8 cellular contexts compared by ENCODE assay signal in genomic region chr21:36260030-36260787, GRCh38. TPM values are rescaled to one million over a fixed set of nuclear protein-coding genes. Genes with fewer than 3 reads are reported as not detected.
DNase-seq lines count a peak whose midpoint lies in the region; ATAC-seq and TF ChIP-seq lines count a peak whose summit lies in the region.

No MANE protein-coding gene starts in this region.

- TF ChIP-seq CTCF in endothelial cell (IDR thresholded peaks at IDR 0.05; ENCODE audit: unreplicated experiment) (peak; percentile 85), testis (IDR thresholded peaks at IDR 0.05) (peak; percentile 63 to 85 (median 73))

- ATAC-seq in GM21515 (IDR thresholded peaks at IDR 0.05; ENCODE audit: unreplicated experiment) (peak; percentile 42), GM19023 (IDR thresholded peaks at IDR 0.05; ENCODE audit: unreplicated experiment) (no peak)

- H3K4me3 Mint-ChIP-seq in activated CD4-positive, alpha-beta T cell treated with anti-CD3 and anti-CD28 coated beads, Interleukin-2, amount 10 ng/mL, durations not matched to agents 24 days and 14 days = peak overlapping the region; percentile 79
- H3K4me3 Mint-ChIP-seq in endothelial cell (ENCODE audit: unreplicated experiment) = peak overlapping the region; percentile 56

- no peaks in the 10 kb centered on the region for H3K4me1 ChIP-seq in testis

- TF ChIP-seq POLR2A in testis (IDR thresholded peaks at IDR 0.05) = no peak

- peaks cover 25% of the 10 kb centered on the region for H3K36me3 Mint-ChIP-seq in activated CD4-positive, alpha-beta T cell treated with anti-CD3 and anti-CD28 coated beads, Interleukin-2, amount 10 ng/mL, durations not matched to agents 24 days and 14 days (ENCODE audit: low read depth)
- H3K36me3 Mint-ChIP-seq in endothelial cell (ENCODE audit: low read depth, unreplicated experiment) = no peaks in the 10 kb centered on the region

- peak overlapping the region; percentile 38 to 56 for H3K4me3 ChIP-seq in testis

- no peaks in the 10 kb centered on the region for H3K9me3 ChIP-seq in testis

- H3K9me3 Mint-ChIP-seq in activated CD4-positive, alpha-beta T cell treated with anti-CD3 and anti-CD28 coated beads, Interleukin-2, amount 10 ng/mL, durations not matched to agents 24 days and 14 days = no peaks in the 10 kb centered on the region
- no peaks in the 10 kb centered on the region for H3K9me3 Mint-ChIP-seq in endothelial cell (ENCODE audit: unreplicated experiment)

- H3K27ac ChIP-seq in testis = peak overlapping the region; percentile 19 to 64

- WGBS in testis, 2 donors = 49 to 52% methylated on average over 10 of the region's 10 CpGs

- H3K36me3 ChIP-seq in testis (ENCODE audit: low read depth, missing control alignments) = no peaks in the 10 kb centered on the region

- H3K27ac Mint-ChIP-seq in activated CD4-positive, alpha-beta T cell treated with anti-CD3 and anti-CD28 coated beads, Interleukin-2, amount 10 ng/mL, durations not matched to agents 24 days and 14 days = peak overlapping the region; percentile 82
- no peak overlapping the region for H3K27ac Mint-ChIP-seq in endothelial cell (ENCODE audit: unreplicated experiment)

- no peaks in the 10 kb centered on the region for H3K27me3 ChIP-seq in testis

- peak; percentile 37 for DNase-seq in COLO668 (lab: John Stamatoyannopoulos, UW; ENCODE audit: unreplicated experiment)
- DNase-seq in NCI-H460 (ENCODE audit: extremely low read depth, low read depth) = peak; percentile 41
- peak; percentile 90 for DNase-seq in activated CD4-positive, alpha-beta T cell treated with anti-CD3 and anti-CD28 coated beads, Interleukin-2, amount 10 ng/mL, durations not matched to agents 24 days and 14 days
- peak; percentile 51 for DNase-seq in endothelial cell (ENCODE audit: low spot score)
- DNase-seq in mucosa of gallbladder (ENCODE audit: low spot score) = peak; percentile 48
- DNase-seq in testis = peak; percentile 61

- H3K27me3 Mint-ChIP-seq in activated CD4-positive, alpha-beta T cell treated with anti-CD3 and anti-CD28 coated beads, Interleukin-2, amount 10 ng/mL, durations not matched to agents 24 days and 14 days = no peaks in the 10 kb centered on the region
- H3K27me3 Mint-ChIP-seq in endothelial cell (ENCODE audit: unreplicated experiment) = no peaks in the 10 kb centered on the region

- intact Hi-C loops in activated CD4-positive, alpha-beta T cell treated with anti-CD3 and anti-CD28 coated beads, Interleukin-2, amount 10 ng/mL, durations not matched to agents 24 days and 14 days (cut with micrococcal nuclease) = loop anchor here (2.0 kb wide), 1 partner anchor 103 kb away; the partner anchor contains the start of gene DOP1B
- intact Hi-C loops in testis (cut with DNase I; ENCODE audit: low total_unique reads) = no loop called here

- peaks cover 17% of the 10 kb centered on the region for H3K4me1 Mint-ChIP-seq in activated CD4-positive, alpha-beta T cell treated with anti-CD3 and anti-CD28 coated beads, Interleukin-2, amount 10 ng/mL, durations not matched to agents 24 days and 14 days
- no peaks in the 10 kb centered on the region for H3K4me1 Mint-ChIP-seq in endothelial cell (ENCODE audit: unreplicated experiment)

RNA-seq across cellular contexts. Expression of gene MORC3, which starts 59.8 kb away (rescaled TPM):
- 21.5 and 22.1 TPM in 2 replicates for total RNA-seq in NCI-H460 (2014; rRNA removed; shearing (Covaris generic))
- 9.3 and 21.7 TPM in 2 replicates for polyA plus RNA-seq in NCI-H460 (2014; cell fraction: nucleus; rRNA removed)
- total RNA-seq in activated CD4-positive, alpha-beta T cell treated with anti-CD3 and anti-CD28 coated beads, Interleukin-2, amount 10 ng/mL, durations not matched to agents 24 days and 14 days = 24.8 and 24.9 TPM in 2 replicates
- 43.0 TPM for total RNA-seq in endothelial cell (ENCODE audit: unreplicated experiment)
- total RNA-seq in mucosa of gallbladder = 31.7 TPM
- total RNA-seq in testis = 10 to 100 TPM; 45.6 to 48.0 TPM
- 21.4 TPM for polyA plus RNA-seq in testis (ENCODE audit: insufficient read depth, low read depth, low replicate concordance)

Comparison
In these comparisons a context has a peak if more than half of its experiments do, and no peak if none do; other contexts are left out.
1. DNase-seq: peak in every context shown above with its lines; median percentile 90 in activated CD4-positive, alpha-beta T cell treated with anti-CD3 and anti-CD28 coated beads, Interleukin-2, amount 10 ng/mL, durations not matched to agents 24 days and 14 days; 61 in testis; 51 in endothelial cell; 48 in mucosa of gallbladder; 41 in NCI-H460; 37 in COLO668.